In genomic region chr4:140243345-140243753, GRCh38 we compare ENCODE assay signal across 8 cellular contexts.
DNase-seq lines count a peak whose midpoint lies in the region; ATAC-seq and TF ChIP-seq lines count a peak whose summit lies in the region.

No MANE protein-coding gene starts in this region.

- H3K36me3 Mint-ChIP-seq in Caco-2 (ENCODE audit: insufficient read depth, unreplicated experiment), result no peaks in the 10 kb centered on the region
- H3K36me3 Mint-ChIP-seq in activated T-helper 17 cell treated with anti-CD3 and anti-CD28 coated beads, Interleukin-2, amount 50 U/mL, for 72 hours (ENCODE audit: low read depth), result no peaks in the 10 kb centered on the region

- intact Hi-C loops in Caco-2 (cut with micrococcal nuclease; ENCODE audit: unreplicated experiment), result loop anchor here (1.0 kb wide), 1 partner anchor 156 kb away; no protein-coding TSS in a partner anchor

- peak; percentile 85 for ATAC-seq in GM18870 (IDR thresholded peaks at IDR 0.05; ENCODE audit: unreplicated experiment)
- peak; percentile 65 for ATAC-seq in HG02981 (IDR thresholded peaks at IDR 0.05; ENCODE audit: unreplicated experiment)
- ATAC-seq in activated T-helper 17 cell treated with anti-CD3 and anti-CD28 coated beads, Interleukin-2, amount 50 U/mL, for 72 hours (replicated peaks), result peak; percentile 37

- no peaks in the 10 kb centered on the region for H3K9me3 ChIP-seq in Caco-2
- no peaks in the 10 kb centered on the region for H3K9me3 ChIP-seq in SJCRH30 (replicated peaks)

- H3K4me1 Mint-ChIP-seq in Caco-2 (ENCODE audit: low read depth, unreplicated experiment), result peaks cover 20% of the 10 kb centered on the region
- H3K4me1 Mint-ChIP-seq in activated T-helper 17 cell treated with anti-CD3 and anti-CD28 coated beads, Interleukin-2, amount 50 U/mL, for 72 hours, result no peaks in the 10 kb centered on the region

- H3K36me3 ChIP-seq in Caco-2 (ENCODE audit: control insufficient read depth, insufficient read depth, low read length) (no peaks in the 10 kb centered on the region), rectal smooth muscle tissue (ENCODE audit: control insufficient read depth, insufficient read depth, low read length) (no peaks in the 10 kb centered on the region), SJCRH30 (no peaks in the 10 kb centered on the region)

- no peaks in the 10 kb centered on the region for H3K27me3 Mint-ChIP-seq in Caco-2 (ENCODE audit: insufficient read depth, unreplicated experiment)
- peaks cover 7% of the 10 kb centered on the region for H3K27me3 Mint-ChIP-seq in activated T-helper 17 cell treated with anti-CD3 and anti-CD28 coated beads, Interleukin-2, amount 50 U/mL, for 72 hours

- POLR2A ChIA-PET in Caco-2 (lab: Charles Lee), result no interaction called here

- CTCF ChIA-PET in Caco-2 (lab: Charles Lee), result interaction anchor here (0.6 to 0.7 kb wide), 2 partner anchors 9 to 89 kb away, joined by 3 read pairs; partner anchors contain the start of gene MAML3

- TF ChIP-seq CTCF in Caco-2 (IDR thresholded peaks at IDR 0.05; ENCODE audit: insufficient read depth in 1 of 2, low read depth in 1 of 2, low read length in 1 of 2, severe bottlenecking in 1 of 2, unreplicated experiment in 1 of 2), result no peak

- no peaks in the 10 kb centered on the region for H3K9me3 Mint-ChIP-seq in Caco-2 (ENCODE audit: unreplicated experiment)
- H3K9me3 Mint-ChIP-seq in activated T-helper 17 cell treated with anti-CD3 and anti-CD28 coated beads, Interleukin-2, amount 50 U/mL, for 72 hours, result no peaks in the 10 kb centered on the region

- no peak overlapping the region for H3K4me3 Mint-ChIP-seq in Caco-2 (ENCODE audit: unreplicated experiment)
- H3K4me3 Mint-ChIP-seq in activated T-helper 17 cell treated with anti-CD3 and anti-CD28 coated beads, Interleukin-2, amount 50 U/mL, for 72 hours, result peak overlapping the region; percentile 29

- no TSS peak for BruUV-seq in Caco-2 (replicated peaks; lab: Mats Ljungman, UMichigan)

- peak overlapping the region; percentile 58 for H3K27ac Mint-ChIP-seq in Caco-2 (ENCODE audit: unreplicated experiment)
- peak overlapping the region; percentile 55 for H3K27ac Mint-ChIP-seq in activated T-helper 17 cell treated with anti-CD3 and anti-CD28 coated beads, Interleukin-2, amount 50 U/mL, for 72 hours

- H3K27me3 ChIP-seq in Caco-2 (replicated peaks; ENCODE audit: control insufficient read depth, insufficient read depth, low read length) (no peaks in the 10 kb centered on the region), rectal smooth muscle tissue (ENCODE audit: control insufficient read depth, insufficient read depth, low read length) (no peaks in the 10 kb centered on the region), SJCRH30 (no peaks in the 10 kb centered on the region)

- H3K4me1 ChIP-seq in Caco-2 (peaks cover under 1% of the 10 kb centered on the region; the same call in 1 of the 2 replicates), rectal smooth muscle tissue (ENCODE audit: control insufficient read depth, insufficient read depth, low read length) (peaks cover 22% of the 10 kb centered on the region), SJCRH30 (peaks cover 11% of the 10 kb centered on the region)

- no peak overlapping the region for H3K9ac ChIP-seq in rectal smooth muscle tissue (ENCODE audit: low read length)

- H3K4me3 ChIP-seq in Caco-2 (ENCODE audit: low read depth, low read length) (no peak overlapping the region), rectal smooth muscle tissue (ENCODE audit: low read length) (peak overlapping the region; percentile 30), SJCRH30 (no peak overlapping the region)

- H3K27ac ChIP-seq in rectal smooth muscle tissue (ENCODE audit: low read depth, low read length) (peak overlapping the region; percentile 62), SJCRH30 (no peak overlapping the region)

- peak in 1 of 2 experiments; percentile 31 for DNase-seq in Caco-2
- peak; percentile 77 for DNase-seq in NCI-H2029 (lab: John Stamatoyannopoulos, UW)
- no peak for DNase-seq in T-helper 9 cell
- no peak for DNase-seq in SJCRH30
